ENCODE assay signal across 11 cellular contexts in genomic region chr15:67186688-67187087, GRCh38.
DNase-seq lines count a peak whose midpoint lies in the region; ATAC-seq and TF ChIP-seq lines count a peak whose summit lies in the region.
"Had no signal": no experiment of that assay in that cellular context is flagged by ENCODE, and none has a peak within 500 bp of the region (broad histone marks: within the 10 kb centered on the region; RNA-seq: fewer than 3 reads in every experiment).

No MANE protein-coding gene starts in this region.

- TF ChIP-seq CTCF in coronary artery (IDR thresholded peaks at IDR 0.05) (no peak), nephron (IDR thresholded peaks at IDR 0.05; ENCODE audit: unreplicated experiment in 3 of 3) (no peak), type B pancreatic cell (conservative IDR thresholded peaks at IDR 0.05) (no peak)

- peaks cover 77% of the 10 kb centered on the region for H3K36me3 Mint-ChIP-seq in activated naive CD4-positive, alpha-beta T cell treated with anti-CD3 and anti-CD28 coated beads, Interleukin-2, amount 10 ng/mL, durations not matched to agents 7 days and 5 days
- H3K36me3 Mint-ChIP-seq in nephron (ENCODE audit: low read depth) (peaks cover 81% of the 10 kb centered on the region), type B pancreatic cell (peaks cover 48% of the 10 kb centered on the region)

- H3K27ac Mint-ChIP-seq in activated naive CD4-positive, alpha-beta T cell treated with anti-CD3 and anti-CD28 coated beads, Interleukin-2, amount 10 ng/mL, durations not matched to agents 7 days and 5 days: peak overlapping the region; percentile 63
- peak overlapping the region; percentile 16 to 55 (median 44) for H3K27ac Mint-ChIP-seq in nephron
- no peak overlapping the region for H3K27ac Mint-ChIP-seq in type B pancreatic cell

- no peaks in the 10 kb centered on the region for H3K9me3 Mint-ChIP-seq in activated naive CD4-positive, alpha-beta T cell treated with anti-CD3 and anti-CD28 coated beads, Interleukin-2, amount 10 ng/mL, durations not matched to agents 7 days and 5 days
- H3K9me3 Mint-ChIP-seq in nephron (no peaks in the 10 kb centered on the region), type B pancreatic cell (no peaks in the 10 kb centered on the region)

- peak overlapping the region; percentile 44 to 79 for H3K27ac ChIP-seq in coronary artery
- H3K27ac ChIP-seq: PC-9 had no signal

- ATAC-seq in HG03354 (IDR thresholded peaks at IDR 0.05; ENCODE audit: poor library complexity, severe bottlenecking, unreplicated experiment): no peak

- H3K4me1 Mint-ChIP-seq in activated naive CD4-positive, alpha-beta T cell treated with anti-CD3 and anti-CD28 coated beads, Interleukin-2, amount 10 ng/mL, durations not matched to agents 7 days and 5 days: peaks cover 7% of the 10 kb centered on the region
- H3K4me1 Mint-ChIP-seq in nephron: peaks cover 44% of the 10 kb centered on the region
- H3K4me1 Mint-ChIP-seq in type B pancreatic cell (ENCODE audit: unreplicated experiment): peaks cover 17% of the 10 kb centered on the region

- H3K27me3 Mint-ChIP-seq in activated naive CD4-positive, alpha-beta T cell treated with anti-CD3 and anti-CD28 coated beads, Interleukin-2, amount 10 ng/mL, durations not matched to agents 7 days and 5 days: no peaks in the 10 kb centered on the region
- H3K27me3 Mint-ChIP-seq in nephron (ENCODE audit: low read depth) (no peaks in the 10 kb centered on the region), type B pancreatic cell (no peaks in the 10 kb centered on the region)

- CTCF ChIA-PET in activated naive CD4-positive, alpha-beta T cell treated with anti-CD3 and anti-CD28 coated beads, Interleukin-2, amount 10 ng/mL, durations not matched to agents 7 days and 5 days (lab: Charles Lee): no interaction called here

- H3K4me3 ChIP-seq in coronary artery: no peak overlapping the region
- H3K4me3 ChIP-seq: PC-9 had no signal

- no peak for DNase-seq in activated naive CD4-positive, alpha-beta T cell treated with anti-CD3 and anti-CD28 coated beads, Interleukin-2, amount 10 ng/mL, durations not matched to agents 7 days and 5 days
- DNase-seq in activated naive CD4-positive, alpha-beta T cell (lab: John Stamatoyannopoulos, UW): no peak
- DNase-seq in coronary artery (ENCODE audit: low spot score) (peak; percentile 66), type B pancreatic cell (ENCODE audit: extremely low spot score, unreplicated experiment) (peak; percentile 58), 8988T (no peak), NCI-H748 treated with DMSO at 0.1 percent for 48 hours (lab: John Stamatoyannopoulos, UW) (no peak)
- DNase-seq: mammary epithelial cell, NCI-H2081, PC-9 had no signal

- H3K4me3 Mint-ChIP-seq in activated naive CD4-positive, alpha-beta T cell treated with anti-CD3 and anti-CD28 coated beads, Interleukin-2, amount 10 ng/mL, durations not matched to agents 7 days and 5 days: no peak overlapping the region
- no peak overlapping the region for H3K4me3 Mint-ChIP-seq in nephron
- H3K4me3 Mint-ChIP-seq in type B pancreatic cell: no peak overlapping the region

Comparison
In these comparisons a context has a peak if more than half of its experiments do, and no peak if none do; other contexts are left out.
1. DNase-seq: peak in coronary artery (single experiment) and type B pancreatic cell (single experiment); none in activated naive CD4-positive, alpha-beta T cell treated with anti-CD3 and anti-CD28 coated beads, Interleukin-2, amount 10 ng/mL, durations not matched to agents 7 days and 5 days (single experiment), activated naive CD4-positive, alpha-beta T cell (0 of 4), 8988T (single experiment) and NCI-H748 treated with DMSO at 0.1 percent for 48 hours (single experiment).